8 cellular contexts compared by ENCODE assay signal in the genomic region with DNA sequence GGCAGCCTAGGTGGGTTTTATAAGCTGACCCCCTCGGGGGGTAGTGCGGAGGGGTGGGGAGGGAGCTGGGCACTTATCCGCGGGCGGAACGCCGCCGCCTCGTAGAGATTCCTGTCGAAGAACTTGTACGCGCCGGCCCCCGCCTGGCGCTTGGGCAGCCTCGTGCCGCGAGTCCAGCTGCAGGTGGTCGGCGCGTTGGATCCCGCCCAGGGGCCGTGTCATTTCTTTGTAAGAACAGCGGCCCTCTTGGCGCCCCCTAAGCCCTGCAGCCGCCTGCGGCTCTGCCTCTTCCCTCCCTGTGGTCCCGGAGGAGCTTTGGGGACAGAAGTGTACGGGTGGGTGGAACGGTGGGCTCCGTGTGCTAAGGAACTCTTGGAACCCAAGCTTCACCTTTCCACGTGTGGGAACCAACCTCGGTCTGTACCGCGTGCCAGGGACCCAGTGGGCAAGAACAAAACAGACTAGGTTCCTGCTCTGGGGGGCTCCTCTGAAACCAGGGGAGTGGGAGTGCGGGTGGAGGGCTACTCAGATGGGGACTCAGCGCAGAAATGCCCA. TPM values are rescaled to one million over a fixed set of nuclear protein-coding genes. Genes with fewer than 3 reads are reported as not detected.
A peak's percentile ranks its signal among the peaks of the same experiment; 100 is the strongest.
DNase-seq lines count a peak whose midpoint lies in the region; ATAC-seq and TF ChIP-seq lines count a peak whose summit lies in the region.

No MANE protein-coding gene starts in this region.

- ATAC-seq in HG03280 (IDR thresholded peaks at IDR 0.05; ENCODE audit: unreplicated experiment) (no peak), HG02571 (IDR thresholded peaks at IDR 0.05; ENCODE audit: unreplicated experiment) (no peak)

- no peak for DNase-seq in HFF-Myc (ENCODE audit: extremely low read depth, low read depth)
- no peak for DNase-seq in activated T-helper 2 cell treated with anti-CD3 and anti-CD28 coated beads, Interferon-gamma antibody, Interleukin-2, Interleukin-4, amounts not matched to agents 10 μg/mL and 5 μg/mL and 100 μg/mL, durations not matched to agents 14 hours and 24 hours and 36 hours (ENCODE audit: low spot score)
- no peak for DNase-seq in iPS DF 6.9 (ENCODE audit: low read depth, low spot score)
- no peak for DNase-seq in stimulated activated naive CD4-positive, alpha-beta T cell (lab: John Stamatoyannopoulos, UW)
- DNase-seq in AG08396 (ENCODE audit: low spot score): no peak

- peak overlapping the region; percentile 72 for H3K4me3 Mint-ChIP-seq in activated T-helper 2 cell treated with anti-CD3 and anti-CD28 coated beads, Interferon-gamma antibody, Interleukin-2, Interleukin-4, amounts not matched to agents 10 μg/mL and 5 μg/mL and 100 μg/mL, durations not matched to agents 14 hours and 24 hours and 36 hours (ENCODE audit: low read depth)

- no peak overlapping the region for H3K27ac ChIP-seq in iPS DF 6.9 (ENCODE audit: low read length)

- H3K9me3 ChIP-seq in iPS DF 6.9 (ENCODE audit: control insufficient read depth, insufficient read depth, low read length): no peaks in the 10 kb centered on the region
- H3K9me3 ChIP-seq in skeletal muscle satellite cell (replicated peaks; ENCODE audit: low read length): no peaks in the 10 kb centered on the region

- no peaks in the 10 kb centered on the region for H3K36me3 Mint-ChIP-seq in activated T-helper 2 cell treated with anti-CD3 and anti-CD28 coated beads, Interferon-gamma antibody, Interleukin-2, Interleukin-4, amounts not matched to agents 10 μg/mL and 5 μg/mL and 100 μg/mL, durations not matched to agents 14 hours and 24 hours and 36 hours (ENCODE audit: low read depth)

- H3K9me3 Mint-ChIP-seq in activated T-helper 2 cell treated with anti-CD3 and anti-CD28 coated beads, Interferon-gamma antibody, Interleukin-2, Interleukin-4, amounts not matched to agents 10 μg/mL and 5 μg/mL and 100 μg/mL, durations not matched to agents 14 hours and 24 hours and 36 hours: no peaks in the 10 kb centered on the region

- peaks cover 15% of the 10 kb centered on the region for H3K27me3 Mint-ChIP-seq in activated T-helper 2 cell treated with anti-CD3 and anti-CD28 coated beads, Interferon-gamma antibody, Interleukin-2, Interleukin-4, amounts not matched to agents 10 μg/mL and 5 μg/mL and 100 μg/mL, durations not matched to agents 14 hours and 24 hours and 36 hours (ENCODE audit: low read depth)

- H3K4me3 ChIP-seq in HFF-Myc (replicated peaks; ENCODE audit: low read depth, low read length) (peak overlapping the region; percentile 76), iPS DF 6.9 (ENCODE audit: low read length) (peak overlapping the region; percentile 80; the same call in 1 of the 2 replicates), skeletal muscle satellite cell (ENCODE audit: low read length) (peak overlapping the region; percentile 88)

- no peaks in the 10 kb centered on the region for H3K36me3 ChIP-seq in iPS DF 6.9 (ENCODE audit: control insufficient read depth, insufficient read depth, low read length)
- H3K36me3 ChIP-seq in skeletal muscle satellite cell (ENCODE audit: insufficient read depth, low read length): peaks cover 8% of the 10 kb centered on the region

- peak overlapping the region; percentile 86 for H3K4me2 ChIP-seq in skeletal muscle satellite cell (ENCODE audit: low read length)

- H3K9ac ChIP-seq in skeletal muscle satellite cell (ENCODE audit: low read depth, low read length): peak overlapping the region; percentile 92

- no peak overlapping the region for H3K27ac Mint-ChIP-seq in activated T-helper 2 cell treated with anti-CD3 and anti-CD28 coated beads, Interferon-gamma antibody, Interleukin-2, Interleukin-4, amounts not matched to agents 10 μg/mL and 5 μg/mL and 100 μg/mL, durations not matched to agents 14 hours and 24 hours and 36 hours

- no CpG with 5 or more reads among the region's 37 CpGs for WGBS in iPS DF 6.9 (ENCODE audit: insufficient coverage, insufficient read length)

- peaks cover 8% of the 10 kb centered on the region for H3K4me1 ChIP-seq in iPS DF 6.9 (ENCODE audit: control insufficient read depth, insufficient read depth, low read length)
- H3K4me1 ChIP-seq in skeletal muscle satellite cell (ENCODE audit: control insufficient read depth, insufficient read depth, low read length): peaks cover 42% of the 10 kb centered on the region

- intact Hi-C loops in activated T-helper 2 cell treated with anti-CD3 and anti-CD28 coated beads, Interferon-gamma antibody, Interleukin-2, Interleukin-4, amounts not matched to agents 10 μg/mL and 5 μg/mL and 100 μg/mL, durations not matched to agents 14 hours and 24 hours and 36 hours (cut with micrococcal nuclease): loop anchor here (10.0 kb wide), 2 partner anchors 52 to 132 kb away; no protein-coding TSS in a partner anchor

- TF ChIP-seq CTCF in HFF-Myc (IDR thresholded peaks at IDR 0.05; ENCODE audit: low read depth, low read length, missing control alignments): no peak

- peaks cover 9% of the 10 kb centered on the region for H3K4me1 Mint-ChIP-seq in activated T-helper 2 cell treated with anti-CD3 and anti-CD28 coated beads, Interferon-gamma antibody, Interleukin-2, Interleukin-4, amounts not matched to agents 10 μg/mL and 5 μg/mL and 100 μg/mL, durations not matched to agents 14 hours and 24 hours and 36 hours (ENCODE audit: low read depth)

- H3K27me3 ChIP-seq in iPS DF 6.9 (ENCODE audit: control insufficient read depth, insufficient read depth, low read length) (peaks cover 15% of the 10 kb centered on the region), skeletal muscle satellite cell (ENCODE audit: control insufficient read depth, insufficient read depth, low read length) (no peaks in the 10 kb centered on the region)

RNA-seq across cellular contexts. Expression of gene GPC1, which starts 1.2 kb away (rescaled TPM):
- total RNA-seq in activated T-helper 2 cell treated with anti-CD3 and anti-CD28 coated beads, Interferon-gamma antibody, Interleukin-2, Interleukin-4, amounts not matched to agents 10 μg/mL and 5 μg/mL and 100 μg/mL, durations not matched to agents 14 hours and 24 hours and 36 hours: 21.9 and 25.6 TPM in 2 replicates
- 102 and 105 TPM in 2 replicates for total RNA-seq in skeletal muscle satellite cell (2012; rRNA removed)
